Comparison of ENCODE assay signal across 10 cellular contexts in the genomic region with DNA sequence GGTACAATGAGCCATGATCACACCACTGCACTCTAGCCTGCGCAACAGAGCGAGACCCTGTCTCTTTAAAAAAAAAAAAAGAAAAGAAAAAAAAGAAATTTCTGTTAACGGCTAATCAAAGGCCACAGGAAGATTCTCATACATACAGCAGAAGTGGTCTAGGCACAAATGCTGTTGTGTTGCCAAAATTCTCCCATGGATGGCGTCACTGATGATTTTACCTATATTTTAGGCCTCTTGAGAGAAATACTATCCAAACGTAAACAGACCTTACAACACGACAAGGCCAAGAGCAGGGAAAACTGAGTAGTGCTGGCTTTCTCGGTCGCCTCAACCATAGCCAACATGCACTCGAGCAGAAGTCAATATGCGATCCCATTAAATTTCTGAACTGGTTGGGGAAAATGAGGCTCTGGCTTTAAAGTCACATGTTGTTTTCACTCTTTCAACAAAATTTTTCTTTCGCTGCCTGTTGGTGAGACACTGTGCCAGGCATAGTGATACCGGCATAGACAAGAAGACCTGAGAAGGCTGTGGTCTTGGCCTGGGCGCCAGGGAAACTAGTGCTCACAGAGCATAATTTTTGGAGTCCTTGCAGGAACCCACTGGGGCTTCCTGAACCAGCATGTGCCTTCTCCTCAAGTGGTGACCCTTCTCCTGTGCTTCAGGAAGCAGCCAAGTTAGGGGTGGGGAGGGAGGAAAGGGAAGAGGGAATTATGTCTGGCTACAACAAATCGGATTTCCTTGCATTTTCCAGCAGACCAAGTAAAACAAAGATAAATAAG. TPM values are rescaled to one million over a fixed set of nuclear protein-coding genes. Genes with fewer than 3 reads are reported as not detected.
A peak's percentile ranks its signal among the peaks of the same experiment; 100 is the strongest.
DNase-seq lines count a peak whose midpoint lies in the region; ATAC-seq and TF ChIP-seq lines count a peak whose summit lies in the region.
"Had no signal": no experiment of that assay in that cellular context is flagged by ENCODE, and none has a peak within 500 bp of the region (broad histone marks: within the 10 kb centered on the region; RNA-seq: fewer than 3 reads in every experiment).

No MANE protein-coding gene starts in this region.

- no peaks in the 10 kb centered on the region for H3K36me3 Mint-ChIP-seq in activated T-helper 17 cell treated with anti-CD3 and anti-CD28 coated beads, Interleukin-2, amount 50 U/mL, for 72 hours (ENCODE audit: low read depth)
- no peaks in the 10 kb centered on the region for H3K36me3 Mint-ChIP-seq in natural killer cell treated with Interleukin-12 subunit alpha and Interleukin-12 subunit beta and Interleukin-15 and Interleukin-18, amount 100 ng/mL, for 72 hours

- peaks cover 98% of the 10 kb centered on the region for H3K4me1 ChIP-seq in KMS-11 (ENCODE audit: low read depth, poor library complexity, severe bottlenecking)

- H3K4me3 ChIP-seq in KMS-11 (IDR thresholded peaks at IDR 0.05; ENCODE audit: insufficient read depth, low read depth, low read length): no peak overlapping the region

- no peaks in the 10 kb centered on the region for H3K9me3 Mint-ChIP-seq in activated T-helper 17 cell treated with anti-CD3 and anti-CD28 coated beads, Interleukin-2, amount 50 U/mL, for 72 hours
- no peaks in the 10 kb centered on the region for H3K9me3 Mint-ChIP-seq in natural killer cell treated with Interleukin-12 subunit alpha and Interleukin-12 subunit beta and Interleukin-15 and Interleukin-18, amount 100 ng/mL, for 72 hours
- H3K9me3 Mint-ChIP-seq: effector memory CD8-positive, alpha-beta T cell had no signal

- H3K4me2 ChIP-seq in KMS-11: peak overlapping the region; percentile 25; the same call in 1 of the 2 replicates

- DNase-seq in GF-D8 (lab: John Stamatoyannopoulos, UW): peak; percentile 55
- peak; percentile 39 for DNase-seq in natural killer cell treated with Interleukin-12 subunit alpha and Interleukin-12 subunit beta and Interleukin-15 and Interleukin-18, amount 100 ng/mL, for 72 hours (ENCODE audit: low spot score)
- no peak for DNase-seq in AG20443 (ENCODE audit: low spot score)
- no peak for DNase-seq in NCI-H128 (lab: John Stamatoyannopoulos, UW; ENCODE audit: unreplicated experiment)
- DNase-seq in activated CD4-positive, CD25-positive, alpha-beta regulatory T cell treated with anti-CD3 and anti-CD28 coated beads, Interleukin-2, amount 50 U/mL, for 72 hours: no peak
- DNase-seq: activated CD4-positive, alpha-beta T cell treated with anti-CD3 and anti-CD28 coated beads for 4 hours; effector memory CD8-positive, alpha-beta T cell; NCI-H2081 had no signal

- peak overlapping the region; percentile 31 for H3K4me3 Mint-ChIP-seq in activated T-helper 17 cell treated with anti-CD3 and anti-CD28 coated beads, Interleukin-2, amount 50 U/mL, for 72 hours
- peak overlapping the region; percentile 42 for H3K4me3 Mint-ChIP-seq in natural killer cell treated with Interleukin-12 subunit alpha and Interleukin-12 subunit beta and Interleukin-15 and Interleukin-18, amount 100 ng/mL, for 72 hours

- TF ChIP-seq CTCF in KMS-11 (conservative IDR thresholded peaks at IDR 0.05; ENCODE audit: low read depth, low read length): no peak

- no peaks in the 10 kb centered on the region for H3K36me3 ChIP-seq in KMS-11 (ENCODE audit: insufficient read depth)

- H3K27ac Mint-ChIP-seq in activated T-helper 17 cell treated with anti-CD3 and anti-CD28 coated beads, Interleukin-2, amount 50 U/mL, for 72 hours: no peak overlapping the region
- peak overlapping the region; percentile 74 to 78 for H3K27ac Mint-ChIP-seq in natural killer cell treated with Interleukin-12 subunit alpha and Interleukin-12 subunit beta and Interleukin-15 and Interleukin-18, amount 100 ng/mL, for 72 hours

- no peak for ATAC-seq in activated T-helper 17 cell treated with anti-CD3 and anti-CD28 coated beads, Interleukin-2, amount 50 U/mL, for 72 hours (replicated peaks)
- no peak for ATAC-seq in natural killer cell treated with Interleukin-12 subunit alpha and Interleukin-12 subunit beta and Interleukin-15 and Interleukin-18, amount 100 ng/mL, for 72 hours

- H3K9ac ChIP-seq in KMS-11: no peak overlapping the region

- no peaks in the 10 kb centered on the region for H3K27me3 Mint-ChIP-seq in activated T-helper 17 cell treated with anti-CD3 and anti-CD28 coated beads, Interleukin-2, amount 50 U/mL, for 72 hours
- H3K27me3 Mint-ChIP-seq in natural killer cell treated with Interleukin-12 subunit alpha and Interleukin-12 subunit beta and Interleukin-15 and Interleukin-18, amount 100 ng/mL, for 72 hours: peaks cover 0 to 5% of the 10 kb centered on the region in 2 donors
- H3K27me3 Mint-ChIP-seq: effector memory CD8-positive, alpha-beta T cell had no signal

- peaks cover 13% of the 10 kb centered on the region for H3K4me1 Mint-ChIP-seq in activated T-helper 17 cell treated with anti-CD3 and anti-CD28 coated beads, Interleukin-2, amount 50 U/mL, for 72 hours
- H3K4me1 Mint-ChIP-seq in natural killer cell treated with Interleukin-12 subunit alpha and Interleukin-12 subunit beta and Interleukin-15 and Interleukin-18, amount 100 ng/mL, for 72 hours (ENCODE audit: low read depth in 2 of 2): peaks cover 47 to 53% of the 10 kb centered on the region in 2 donors

- H3K27me3 ChIP-seq in KMS-11 (ENCODE audit: insufficient read depth, low read depth): no peaks in the 10 kb centered on the region

- peaks cover 41% of the 10 kb centered on the region; the same call in 1 of the 2 replicates for H3K79me2 ChIP-seq in KMS-11 (ENCODE audit: insufficient read depth, low read depth)

- no peak overlapping the region for H3K27ac ChIP-seq in KMS-11

- H2AFZ ChIP-seq in KMS-11 (ENCODE audit: low read depth): no peak overlapping the region

- H4K20me1 ChIP-seq in KMS-11 (ENCODE audit: insufficient read depth): no peaks in the 10 kb centered on the region

RNA-seq across cellular contexts. Expression of a gene that starts 20.6 kb away (rescaled TPM):
- 10 to 100 TPM; 84.5 to 95.8 TPM for total RNA-seq in activated T-helper 17 cell treated with anti-CD3 and anti-CD28 coated beads, Interleukin-2, amount 50 U/mL, for 72 hours
- total RNA-seq in natural killer cell treated with Interleukin-12 subunit alpha and Interleukin-12 subunit beta and Interleukin-15 and Interleukin-18, amount 100 ng/mL, for 72 hours: 10 to 100 TPM; 68.5 to 83.4 TPM

Comparison
In these comparisons a context has a peak if more than half of its experiments do, and no peak if none do; other contexts are left out.
1. DNase-seq: peak in GF-D8 (single experiment) and natural killer cell treated with Interleukin-12 subunit alpha and Interleukin-12 subunit beta and Interleukin-15 and Interleukin-18, amount 100 ng/mL, for 72 hours (single experiment); none in AG20443 (single experiment), NCI-H128 (single experiment) and activated CD4-positive, CD25-positive, alpha-beta regulatory T cell treated with anti-CD3 and anti-CD28 coated beads, Interleukin-2, amount 50 U/mL, for 72 hours (single experiment).